ENCODE assay signal across 8 cellular contexts in genomic region chr19:1241417-1242095, GRCh38. TPM values are rescaled to one million over a fixed set of nuclear protein-coding genes. Genes with fewer than 3 reads are reported as not detected.
A peak's percentile ranks its signal among the peaks of the same experiment; 100 is the strongest.
DNase-seq lines count a peak whose midpoint lies in the region; FAIRE-seq and TF ChIP-seq lines count a peak whose summit lies in the region.

ATP5F1D (plus strand) TSS chr19:1241751; CDS start chr19:1241851, 100 bp downstream.

- H3K9me2 ChIP-seq in DOHH2 (replicated peaks; ENCODE audit: control insufficient read depth, low read length) (no peaks in the 10 kb centered on the region), SK-N-SH (no peaks in the 10 kb centered on the region)

- peaks cover 43% of the 10 kb centered on the region for H3K4me1 Mint-ChIP-seq in activated naive CD4-positive, alpha-beta T cell treated with anti-CD3 and anti-CD28 coated beads for 36 hours (ENCODE audit: low read depth)

- H3K9me3 Mint-ChIP-seq in activated naive CD4-positive, alpha-beta T cell treated with anti-CD3 and anti-CD28 coated beads for 36 hours = no peaks in the 10 kb centered on the region

- POLR2A ChIA-PET in SK-N-SH (lab: Yijun Ruan, JAX) = interaction anchor here (0.9 to 4.3 kb wide), 4 partner anchors 12 to 216 kb away, joined by 3 to 49 read pairs (median 5); partner anchors contain the start of gene CIRBP

- WGBS in SK-N-SH (ENCODE audit: low lambda C conversion rate) = 8% methylated on average over 13 of the region's 79 CpGs
- WGBS in neuronal stem cell (ENCODE audit: extremely low coverage in 2 of 2, insufficient read length in 2 of 2, insufficient replicate concordance in 1 of 2), 2 donors = no CpG with 5 or more reads among the region's 79 CpGs

- peak within 1 kb of the TSS; percentile 97 for H3K18ac ChIP-seq in neuronal stem cell (ENCODE audit: low read length)

- H3K27me3 ChIP-seq in DOHH2 (ENCODE audit: control insufficient read depth, low read length) (peaks cover 25% of the 10 kb centered on the region), SK-N-SH (ENCODE audit: insufficient read depth) (no peaks in the 10 kb centered on the region), neuronal stem cell (ENCODE audit: control insufficient read depth in 3 of 3, insufficient read depth in 3 of 3, low read depth in 1 of 3, low read length in 3 of 3) (no peaks in the 10 kb centered on the region)

- DNase-seq in HCEC 1CT = peak; percentile 96
- DNase-seq in NCI-H1092 (lab: John Stamatoyannopoulos, UW) = peak; percentile 87
- DNase-seq in SK-N-SH = peak; percentile 93
- DNase-seq in activated naive CD4-positive, alpha-beta T cell treated with anti-CD3 and anti-CD28 coated beads for 36 hours = peak; percentile 94
- peak; percentile 95 to 97 for DNase-seq in frontal cortex (ENCODE audit: low spot score in 2 of 2)
- peak; percentile 87 for DNase-seq in neuronal stem cell (ENCODE audit: low spot score)

- no peaks in the 10 kb centered on the region for H4K20me1 ChIP-seq in DOHH2 (ENCODE audit: control insufficient read depth, insufficient read depth, low read depth, low read length)
- H4K20me1 ChIP-seq in SK-N-SH (ENCODE audit: insufficient read depth) = peaks cover 6% of the 10 kb centered on the region; the same call in 1 of the 2 replicates

- peak within 1 kb of the TSS; percentile 54 for H2BK5ac ChIP-seq in neuronal stem cell (ENCODE audit: low read length)

- peak within 1 kb of the TSS; percentile 88 for H3K9ac ChIP-seq in SK-N-SH
- peak within 1 kb of the TSS; percentile 99 for H3K9ac ChIP-seq in neuronal stem cell (ENCODE audit: low read depth, low read length, poor library complexity)

- H3K36me3 ChIP-seq in DOHH2 (ENCODE audit: control insufficient read depth, low read length) (peaks cover 32% of the 10 kb centered on the region), SK-N-SH (replicated peaks in 1 of 2; ENCODE audit: control insufficient read depth in 1 of 2, insufficient read depth in 2 of 2, low read length in 1 of 2) (no peaks in the 10 kb centered on the region), neuronal stem cell (replicated peaks in 1 of 2; ENCODE audit: control insufficient read depth in 2 of 2, insufficient read depth in 2 of 2, low read length in 2 of 2) (peaks cover 0 to 8% of the 10 kb centered on the region in 2 donors)

- no peak for FAIRE-seq in frontal cortex (lab: Jason Lieb, UNC)

- H3F3A ChIP-seq in DOHH2 (ENCODE audit: control insufficient read depth, insufficient read depth) (peaks cover 20% of the 10 kb centered on the region), SK-N-SH (replicated peaks; ENCODE audit: insufficient read depth) (peaks cover 46% of the 10 kb centered on the region)

- peaks cover 10% of the 10 kb centered on the region for H3K27me3 Mint-ChIP-seq in activated naive CD4-positive, alpha-beta T cell treated with anti-CD3 and anti-CD28 coated beads for 36 hours (ENCODE audit: low read depth)

- peak within 1 kb of the TSS; percentile 65 for H4K8ac ChIP-seq in neuronal stem cell (ENCODE audit: low read depth, low read length)

- H3K4me2 ChIP-seq in DOHH2 (ENCODE audit: low read length) = peak within 1 kb of the TSS; percentile 99
- H3K4me2 ChIP-seq in SK-N-SH = peak within 1 kb of the TSS; percentile 99
- H3K4me2 ChIP-seq in neuronal stem cell (ENCODE audit: insufficient read depth, low read length, poor library complexity, severe bottlenecking) = peak within 1 kb of the TSS; percentile 68

- peaks cover 2% of the 10 kb centered on the region for H3K36me3 Mint-ChIP-seq in activated naive CD4-positive, alpha-beta T cell treated with anti-CD3 and anti-CD28 coated beads for 36 hours (ENCODE audit: low read depth)

- no peak within 1 kb of the TSS for H4K91ac ChIP-seq in neuronal stem cell (ENCODE audit: low read depth, low read length, poor library complexity)

- H3K27ac ChIP-seq in DOHH2 (ENCODE audit: low read depth, low read length) = peak within 1 kb of the TSS; percentile 52
- H3K27ac ChIP-seq in SK-N-SH (ENCODE audit: low read depth in 2 of 2, low read length in 1 of 2) = peak within 1 kb of the TSS; percentile 55 to 83
- no peak within 1 kb of the TSS for H3K27ac ChIP-seq in neuronal stem cell (replicated peaks; ENCODE audit: low read length)

- peak within 1 kb of the TSS; percentile 84 for H2BK12ac ChIP-seq in neuronal stem cell (ENCODE audit: low read length)

- no peak for TF ChIP-seq RAD21 in SK-N-SH (IDR thresholded peaks at IDR 0.05; ENCODE audit: low read length)

- peaks cover 17% of the 10 kb centered on the region for H3K79me1 ChIP-seq in neuronal stem cell (ENCODE audit: low read depth, low read length)

- H2AFZ ChIP-seq in SK-N-SH (ENCODE audit: low read depth) (peak within 1 kb of the TSS; percentile 80; the same call in 1 of the 2 replicates), neuronal stem cell (ENCODE audit: low read length) (peak within 1 kb of the TSS; percentile 89)

- no peaks in the 10 kb centered on the region for H3K9me3 ChIP-seq in DOHH2 (ENCODE audit: control insufficient read depth, insufficient read depth, low read length)
- H3K9me3 ChIP-seq in SK-N-SH = no peaks in the 10 kb centered on the region
- no peaks in the 10 kb centered on the region for H3K9me3 ChIP-seq in neuronal stem cell (replicated peaks in 1 of 2; ENCODE audit: control insufficient read depth in 2 of 2, insufficient read depth in 1 of 2, low read depth in 1 of 2, low read length in 2 of 2)

- H3K23ac ChIP-seq in neuronal stem cell (ENCODE audit: low read depth, low read length, poor library complexity) = peak within 1 kb of the TSS; percentile 92

- H3K4me1 ChIP-seq in DOHH2 (ENCODE audit: control insufficient read depth, low read length) = peaks cover 59% of the 10 kb centered on the region
- peaks cover 22 to 51% of the 10 kb centered on the region in 2 experiments; a peak in 3 of 4 replicates for H3K4me1 ChIP-seq in SK-N-SH (ENCODE audit: control insufficient read depth in 1 of 2, insufficient read depth in 2 of 2, low read depth in 1 of 2, low read length in 1 of 2)
- peaks cover 29 to 37% of the 10 kb centered on the region in 2 donors for H3K4me1 ChIP-seq in neuronal stem cell (ENCODE audit: control insufficient read depth in 2 of 2, insufficient read depth in 1 of 2, low read depth in 1 of 2, low read length in 2 of 2)

- intact Hi-C loops in activated naive CD4-positive, alpha-beta T cell treated with anti-CD3 and anti-CD28 coated beads for 36 hours (cut with micrococcal nuclease) = loop anchor here (2.0 kb wide), 3 partner anchors 27 to 321 kb away; partner anchors contain the start of genes RNU6-2 and TMEM259

- CTCF ChIA-PET in SK-N-SH (lab: Yijun Ruan, JAX) = interaction anchor here (1.0 to 9.7 kb wide), 15 partner anchors 16 to 386 kb away, joined by 3 to 594 read pairs (median 5); partner anchors contain the start of gene CIRBP
- CTCF ChIA-PET in activated naive CD4-positive, alpha-beta T cell treated with anti-CD3 and anti-CD28 coated beads for 36 hours (lab: Charles Lee) = interaction anchor here (1.2 to 7.7 kb wide), 6 partner anchors 23 to 318 kb away, joined by 3 to 233 read pairs (median 4); partner anchors contain the start of gene CIRBP

- no peak for TF ChIP-seq EP300 in SK-N-SH (IDR thresholded peaks at IDR 0.05; ENCODE audit: borderline replicate concordance in 1 of 2, low read depth in 1 of 2, low read length in 1 of 2)

- H3K79me2 ChIP-seq in DOHH2 (ENCODE audit: control insufficient read depth, low read length) (peaks cover 43% of the 10 kb centered on the region), SK-N-SH (ENCODE audit: insufficient read depth) (peaks cover 32% of the 10 kb centered on the region)

- peak within 1 kb of the TSS; percentile 38 for H3K4ac ChIP-seq in neuronal stem cell (ENCODE audit: low read length)

- TF ChIP-seq CTCF in DOHH2 (IDR thresholded peaks at IDR 0.05; ENCODE audit: low read depth, low read length, poor library complexity, severe bottlenecking) (no peak), SK-N-SH (IDR thresholded peaks at IDR 0.05) (no peak), subcutaneous adipose tissue (IDR thresholded peaks at IDR 0.05; ENCODE audit: low read depth) (no peak)

- H3K4me3 Mint-ChIP-seq in activated naive CD4-positive, alpha-beta T cell treated with anti-CD3 and anti-CD28 coated beads for 36 hours = peak within 1 kb of the TSS; percentile 84

- no peak within 1 kb of the TSS for H2BK120ac ChIP-seq in neuronal stem cell (ENCODE audit: low read depth, low read length)

- peak within 1 kb of the TSS; percentile 71 for H3K14ac ChIP-seq in neuronal stem cell (ENCODE audit: low read length)

- peak within 1 kb of the TSS; percentile 86 for H3K27ac Mint-ChIP-seq in activated naive CD4-positive, alpha-beta T cell treated with anti-CD3 and anti-CD28 coated beads for 36 hours

- peak within 1 kb of the TSS; percentile 96 for H2BK15ac ChIP-seq in neuronal stem cell (ENCODE audit: low read length)

- H3K4me3 ChIP-seq in DOHH2 (ENCODE audit: low read length) = peak within 1 kb of the TSS; percentile 95
- peak within 1 kb of the TSS; percentile 85 to 91 for H3K4me3 ChIP-seq in SK-N-SH (ENCODE audit: low read depth in 2 of 2, low read length in 1 of 2)
- peak within 1 kb of the TSS; percentile 63 to 92 for H3K4me3 ChIP-seq in neuronal stem cell (ENCODE audit: low read length in 2 of 2)

- peak within 1 kb of the TSS; percentile 98 for H2AK5ac ChIP-seq in neuronal stem cell (ENCODE audit: low read depth, low read length)

TF ChIP-seq in SK-N-SH, 30 proteins besides CTCF, POLR2A, EP300 and RAD21 (continues in another document):
- TF ChIP-seq FOXM1 (IDR thresholded peaks at IDR 0.05; ENCODE audit: low read depth) (no peak), RFX5 (IDR thresholded peaks at IDR 0.05; ENCODE audit: low read length) (no peak), ZBTB33 (IDR thresholded peaks at IDR 0.05; ENCODE audit: borderline replicate concordance, low read depth) (no peak)

RNA-seq across cellular contexts. Expression of gene ATP5F1D, which starts in this region (rescaled TPM):
- 133 and 226 TPM in 2 replicates for polyA plus RNA-seq in SK-N-SH (2012; rRNA removed)
- 114 and 155 TPM in 2 replicates for polyA plus RNA-seq in SK-N-SH (2012; cell fraction: cytosol; rRNA removed)
- polyA plus RNA-seq in SK-N-SH (2012; cell fraction: nucleus; rRNA removed) = 81.6 and 162 TPM in 2 replicates
- 100 to 1,000 TPM; 153 TPM for total RNA-seq in activated naive CD4-positive, alpha-beta T cell treated with anti-CD3 and anti-CD28 coated beads for 36 hours
- total RNA-seq in frontal cortex (11.0 TPM), subcutaneous adipose tissue (100 to 1,000 TPM in 1 of 4 donors, 10 to 100 TPM in 3; 47.9 to 118 (median 66.1) TPM)
- polyA plus RNA-seq in neuronal stem cell (2013, experiment 1 of 2) = 106 TPM
- 101 TPM for polyA plus RNA-seq in neuronal stem cell (2013, experiment 2 of 2)
